ENCODE assay signal across 1 cellular context in the genomic region with DNA sequence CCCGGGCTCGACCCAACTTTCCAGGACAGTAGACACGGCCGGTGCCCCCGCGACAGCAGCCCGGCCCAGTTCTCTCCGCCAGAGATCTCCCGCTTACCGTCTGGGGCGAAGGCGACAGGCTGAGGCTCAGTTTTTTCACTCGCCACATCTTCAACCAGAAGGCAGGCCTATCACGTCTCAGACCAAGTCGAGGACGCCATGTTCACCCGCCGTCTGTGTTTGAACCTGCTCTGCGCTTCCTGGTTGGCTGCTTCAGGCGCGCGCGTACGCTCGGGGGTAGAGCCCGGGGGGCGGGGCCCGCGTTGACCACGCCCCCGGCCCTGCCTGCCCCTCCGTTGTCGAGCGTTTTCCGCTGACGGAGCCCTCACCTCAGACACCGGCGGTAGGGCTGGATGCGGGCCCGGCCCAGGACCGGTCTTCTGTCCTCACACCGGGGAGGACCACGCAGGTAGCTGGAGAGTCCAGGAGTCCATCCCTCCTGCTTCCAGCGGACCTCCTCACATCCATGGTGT.
TF ChIP-seq lines count a peak whose summit lies in the region.

A gene with protein sequence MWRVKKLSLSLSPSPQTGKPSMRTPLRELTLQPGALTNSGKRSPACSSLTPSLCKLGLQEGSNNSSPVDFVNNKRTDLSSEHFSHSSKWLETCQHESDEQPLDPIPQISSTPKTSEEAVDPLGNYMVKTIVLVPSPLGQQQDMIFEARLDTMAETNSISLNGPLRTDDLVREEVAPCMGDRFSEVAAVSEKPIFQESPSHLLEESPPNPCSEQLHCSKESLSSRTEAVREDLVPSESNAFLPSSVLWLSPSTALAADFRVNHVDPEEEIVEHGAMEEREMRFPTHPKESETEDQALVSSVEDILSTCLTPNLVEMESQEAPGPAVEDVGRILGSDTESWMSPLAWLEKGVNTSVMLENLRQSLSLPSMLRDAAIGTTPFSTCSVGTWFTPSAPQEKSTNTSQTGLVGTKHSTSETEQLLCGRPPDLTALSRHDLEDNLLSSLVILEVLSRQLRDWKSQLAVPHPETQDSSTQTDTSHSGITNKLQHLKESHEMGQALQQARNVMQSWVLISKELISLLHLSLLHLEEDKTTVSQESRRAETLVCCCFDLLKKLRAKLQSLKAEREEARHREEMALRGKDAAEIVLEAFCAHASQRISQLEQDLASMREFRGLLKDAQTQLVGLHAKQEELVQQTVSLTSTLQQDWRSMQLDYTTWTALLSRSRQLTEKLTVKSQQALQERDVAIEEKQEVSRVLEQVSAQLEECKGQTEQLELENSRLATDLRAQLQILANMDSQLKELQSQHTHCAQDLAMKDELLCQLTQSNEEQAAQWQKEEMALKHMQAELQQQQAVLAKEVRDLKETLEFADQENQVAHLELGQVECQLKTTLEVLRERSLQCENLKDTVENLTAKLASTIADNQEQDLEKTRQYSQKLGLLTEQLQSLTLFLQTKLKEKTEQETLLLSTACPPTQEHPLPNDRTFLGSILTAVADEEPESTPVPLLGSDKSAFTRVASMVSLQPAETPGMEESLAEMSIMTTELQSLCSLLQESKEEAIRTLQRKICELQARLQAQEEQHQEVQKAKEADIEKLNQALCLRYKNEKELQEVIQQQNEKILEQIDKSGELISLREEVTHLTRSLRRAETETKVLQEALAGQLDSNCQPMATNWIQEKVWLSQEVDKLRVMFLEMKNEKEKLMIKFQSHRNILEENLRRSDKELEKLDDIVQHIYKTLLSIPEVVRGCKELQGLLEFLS (minus strand): TSS at position 227 of the 512 bp plus-strand sequence. CDS start 79 bp downstream, at position 148.

TF ChIP-seq in K562, 482 proteins besides CTCF, POLR2A, EP300 and RAD21 (continued from another document and continues in another):
- TF ChIP-seq, protein P1, sequence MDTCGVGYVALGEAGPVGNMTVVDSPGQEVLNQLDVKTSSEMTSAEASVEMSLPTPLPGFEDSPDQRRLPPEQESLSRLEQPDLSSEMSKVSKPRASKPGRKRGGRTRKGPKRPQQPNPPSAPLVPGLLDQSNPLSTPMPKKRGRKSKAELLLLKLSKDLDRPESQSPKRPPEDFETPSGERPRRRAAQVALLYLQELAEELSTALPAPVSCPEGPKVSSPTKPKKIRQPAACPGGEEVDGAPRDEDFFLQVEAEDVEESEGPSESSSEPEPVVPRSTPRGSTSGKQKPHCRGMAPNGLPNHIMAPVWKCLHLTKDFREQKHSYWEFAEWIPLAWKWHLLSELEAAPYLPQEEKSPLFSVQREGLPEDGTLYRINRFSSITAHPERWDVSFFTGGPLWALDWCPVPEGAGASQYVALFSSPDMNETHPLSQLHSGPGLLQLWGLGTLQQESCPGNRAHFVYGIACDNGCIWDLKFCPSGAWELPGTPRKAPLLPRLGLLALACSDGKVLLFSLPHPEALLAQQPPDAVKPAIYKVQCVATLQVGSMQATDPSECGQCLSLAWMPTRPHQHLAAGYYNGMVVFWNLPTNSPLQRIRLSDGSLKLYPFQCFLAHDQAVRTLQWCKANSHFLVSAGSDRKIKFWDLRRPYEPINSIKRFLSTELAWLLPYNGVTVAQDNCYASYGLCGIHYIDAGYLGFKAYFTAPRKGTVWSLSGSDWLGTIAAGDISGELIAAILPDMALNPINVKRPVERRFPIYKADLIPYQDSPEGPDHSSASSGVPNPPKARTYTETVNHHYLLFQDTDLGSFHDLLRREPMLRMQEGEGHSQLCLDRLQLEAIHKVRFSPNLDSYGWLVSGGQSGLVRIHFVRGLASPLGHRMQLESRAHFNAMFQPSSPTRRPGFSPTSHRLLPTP (IDR thresholded peaks at IDR 0.05; ENCODE audit: borderline replicate concordance, extremely low read depth, insufficient read length), result no peak
- TF ChIP-seq, protein P2, sequence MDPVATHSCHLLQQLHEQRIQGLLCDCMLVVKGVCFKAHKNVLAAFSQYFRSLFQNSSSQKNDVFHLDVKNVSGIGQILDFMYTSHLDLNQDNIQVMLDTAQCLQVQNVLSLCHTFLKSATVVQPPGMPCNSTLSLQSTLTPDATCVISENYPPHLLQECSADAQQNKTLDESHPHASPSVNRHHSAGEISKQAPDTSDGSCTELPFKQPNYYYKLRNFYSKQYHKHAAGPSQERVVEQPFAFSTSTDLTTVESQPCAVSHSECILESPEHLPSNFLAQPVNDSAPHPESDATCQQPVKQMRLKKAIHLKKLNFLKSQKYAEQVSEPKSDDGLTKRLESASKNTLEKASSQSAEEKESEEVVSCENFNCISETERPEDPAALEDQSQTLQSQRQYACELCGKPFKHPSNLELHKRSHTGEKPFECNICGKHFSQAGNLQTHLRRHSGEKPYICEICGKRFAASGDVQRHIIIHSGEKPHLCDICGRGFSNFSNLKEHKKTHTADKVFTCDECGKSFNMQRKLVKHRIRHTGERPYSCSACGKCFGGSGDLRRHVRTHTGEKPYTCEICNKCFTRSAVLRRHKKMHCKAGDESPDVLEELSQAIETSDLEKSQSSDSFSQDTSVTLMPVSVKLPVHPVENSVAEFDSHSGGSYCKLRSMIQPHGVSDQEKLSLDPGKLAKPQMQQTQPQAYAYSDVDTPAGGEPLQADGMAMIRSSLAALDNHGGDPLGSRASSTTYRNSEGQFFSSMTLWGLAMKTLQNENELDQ (CRISPR knock-in tag; IDR thresholded peaks at IDR 0.05; ENCODE audit: borderline replicate concordance), result no peak
- no peak for TF ChIP-seq MCM5 (IDR thresholded peaks at IDR 0.05; ENCODE audit: low read depth)
- TF ChIP-seq CC2D1A (IDR thresholded peaks at IDR 0.05), result peak; percentile 21; the same call in 1 of the 2 replicates
- TF ChIP-seq ETV6 (IDR thresholded peaks at IDR 0.05; ENCODE audit: borderline replicate concordance in 1 of 2, low read depth in 2 of 2, low read length in 1 of 2), result no peak
- no peak for TF ChIP-seq ETV6 (CRISPR knock-in tag; IDR thresholded peaks at IDR 0.05; ENCODE audit: borderline replicate concordance)
- peak; percentile 57; the same call in 1 of the 2 replicates for TF ChIP-seq L3MBTL2 (IDR thresholded peaks at IDR 0.05)
- peak; percentile 92; the same call in 1 of the 2 replicates for TF ChIP-seq NFRKB (IDR thresholded peaks at IDR 0.05; ENCODE audit: low read depth)
- 0 out of 2 replicates have a peak, but pooled peaks have one; percentile 40 for TF ChIP-seq ZNF589 (CRISPR knock-in tag; IDR thresholded peaks at IDR 0.05; ENCODE audit: low read depth)
- peak; percentile 79 for TF ChIP-seq ELF1 (tag; IDR thresholded peaks at IDR 0.05)
- TF ChIP-seq GTF2F1 (IDR thresholded peaks at IDR 0.05; ENCODE audit: low read depth, low read length), result peak; percentile 84; the same call in 1 of the 2 replicates
- TF ChIP-seq, protein P3, sequence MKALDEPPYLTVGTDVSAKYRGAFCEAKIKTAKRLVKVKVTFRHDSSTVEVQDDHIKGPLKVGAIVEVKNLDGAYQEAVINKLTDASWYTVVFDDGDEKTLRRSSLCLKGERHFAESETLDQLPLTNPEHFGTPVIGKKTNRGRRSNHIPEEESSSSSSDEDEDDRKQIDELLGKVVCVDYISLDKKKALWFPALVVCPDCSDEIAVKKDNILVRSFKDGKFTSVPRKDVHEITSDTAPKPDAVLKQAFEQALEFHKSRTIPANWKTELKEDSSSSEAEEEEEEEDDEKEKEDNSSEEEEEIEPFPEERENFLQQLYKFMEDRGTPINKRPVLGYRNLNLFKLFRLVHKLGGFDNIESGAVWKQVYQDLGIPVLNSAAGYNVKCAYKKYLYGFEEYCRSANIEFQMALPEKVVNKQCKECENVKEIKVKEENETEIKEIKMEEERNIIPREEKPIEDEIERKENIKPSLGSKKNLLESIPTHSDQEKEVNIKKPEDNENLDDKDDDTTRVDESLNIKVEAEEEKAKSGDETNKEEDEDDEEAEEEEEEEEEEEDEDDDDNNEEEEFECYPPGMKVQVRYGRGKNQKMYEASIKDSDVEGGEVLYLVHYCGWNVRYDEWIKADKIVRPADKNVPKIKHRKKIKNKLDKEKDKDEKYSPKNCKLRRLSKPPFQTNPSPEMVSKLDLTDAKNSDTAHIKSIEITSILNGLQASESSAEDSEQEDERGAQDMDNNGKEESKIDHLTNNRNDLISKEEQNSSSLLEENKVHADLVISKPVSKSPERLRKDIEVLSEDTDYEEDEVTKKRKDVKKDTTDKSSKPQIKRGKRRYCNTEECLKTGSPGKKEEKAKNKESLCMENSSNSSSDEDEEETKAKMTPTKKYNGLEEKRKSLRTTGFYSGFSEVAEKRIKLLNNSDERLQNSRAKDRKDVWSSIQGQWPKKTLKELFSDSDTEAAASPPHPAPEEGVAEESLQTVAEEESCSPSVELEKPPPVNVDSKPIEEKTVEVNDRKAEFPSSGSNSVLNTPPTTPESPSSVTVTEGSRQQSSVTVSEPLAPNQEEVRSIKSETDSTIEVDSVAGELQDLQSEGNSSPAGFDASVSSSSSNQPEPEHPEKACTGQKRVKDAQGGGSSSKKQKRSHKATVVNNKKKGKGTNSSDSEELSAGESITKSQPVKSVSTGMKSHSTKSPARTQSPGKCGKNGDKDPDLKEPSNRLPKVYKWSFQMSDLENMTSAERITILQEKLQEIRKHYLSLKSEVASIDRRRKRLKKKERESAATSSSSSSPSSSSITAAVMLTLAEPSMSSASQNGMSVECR (CRISPR knock-in tag; IDR thresholded peaks at IDR 0.05), result peak; percentile 31; the same call in 1 of the 2 replicates
- TF ChIP-seq XRCC4 (IDR thresholded peaks at IDR 0.05; ENCODE audit: extremely low read depth, insufficient read depth, insufficient read length), result no peak
- peak; percentile 91; the same call in 1 of the 2 replicates for TF ChIP-seq PHF8 (IDR thresholded peaks at IDR 0.05; ENCODE audit: borderline replicate concordance, low read length)
- TF ChIP-seq NCOR1 (IDR thresholded peaks at IDR 0.05), result no peak
- TF ChIP-seq BRD9 (IDR thresholded peaks at IDR 0.05; ENCODE audit: low read depth, partially characterized antibody), result no peak
- TF ChIP-seq, protein P4, sequence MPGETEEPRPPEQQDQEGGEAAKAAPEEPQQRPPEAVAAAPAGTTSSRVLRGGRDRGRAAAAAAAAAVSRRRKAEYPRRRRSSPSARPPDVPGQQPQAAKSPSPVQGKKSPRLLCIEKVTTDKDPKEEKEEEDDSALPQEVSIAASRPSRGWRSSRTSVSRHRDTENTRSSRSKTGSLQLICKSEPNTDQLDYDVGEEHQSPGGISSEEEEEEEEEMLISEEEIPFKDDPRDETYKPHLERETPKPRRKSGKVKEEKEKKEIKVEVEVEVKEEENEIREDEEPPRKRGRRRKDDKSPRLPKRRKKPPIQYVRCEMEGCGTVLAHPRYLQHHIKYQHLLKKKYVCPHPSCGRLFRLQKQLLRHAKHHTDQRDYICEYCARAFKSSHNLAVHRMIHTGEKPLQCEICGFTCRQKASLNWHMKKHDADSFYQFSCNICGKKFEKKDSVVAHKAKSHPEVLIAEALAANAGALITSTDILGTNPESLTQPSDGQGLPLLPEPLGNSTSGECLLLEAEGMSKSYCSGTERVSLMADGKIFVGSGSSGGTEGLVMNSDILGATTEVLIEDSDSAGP (CRISPR knock-in tag; IDR thresholded peaks at IDR 0.05), result no peak
- TF ChIP-seq, protein P5, sequence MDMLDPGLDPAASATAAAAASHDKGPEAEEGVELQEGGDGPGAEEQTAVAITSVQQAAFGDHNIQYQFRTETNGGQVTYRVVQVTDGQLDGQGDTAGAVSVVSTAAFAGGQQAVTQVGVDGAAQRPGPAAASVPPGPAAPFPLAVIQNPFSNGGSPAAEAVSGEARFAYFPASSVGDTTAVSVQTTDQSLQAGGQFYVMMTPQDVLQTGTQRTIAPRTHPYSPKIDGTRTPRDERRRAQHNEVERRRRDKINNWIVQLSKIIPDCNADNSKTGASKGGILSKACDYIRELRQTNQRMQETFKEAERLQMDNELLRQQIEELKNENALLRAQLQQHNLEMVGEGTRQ (CRISPR knock-in tag; IDR thresholded peaks at IDR 0.05), result no peak
- TF ChIP-seq, protein P6, sequence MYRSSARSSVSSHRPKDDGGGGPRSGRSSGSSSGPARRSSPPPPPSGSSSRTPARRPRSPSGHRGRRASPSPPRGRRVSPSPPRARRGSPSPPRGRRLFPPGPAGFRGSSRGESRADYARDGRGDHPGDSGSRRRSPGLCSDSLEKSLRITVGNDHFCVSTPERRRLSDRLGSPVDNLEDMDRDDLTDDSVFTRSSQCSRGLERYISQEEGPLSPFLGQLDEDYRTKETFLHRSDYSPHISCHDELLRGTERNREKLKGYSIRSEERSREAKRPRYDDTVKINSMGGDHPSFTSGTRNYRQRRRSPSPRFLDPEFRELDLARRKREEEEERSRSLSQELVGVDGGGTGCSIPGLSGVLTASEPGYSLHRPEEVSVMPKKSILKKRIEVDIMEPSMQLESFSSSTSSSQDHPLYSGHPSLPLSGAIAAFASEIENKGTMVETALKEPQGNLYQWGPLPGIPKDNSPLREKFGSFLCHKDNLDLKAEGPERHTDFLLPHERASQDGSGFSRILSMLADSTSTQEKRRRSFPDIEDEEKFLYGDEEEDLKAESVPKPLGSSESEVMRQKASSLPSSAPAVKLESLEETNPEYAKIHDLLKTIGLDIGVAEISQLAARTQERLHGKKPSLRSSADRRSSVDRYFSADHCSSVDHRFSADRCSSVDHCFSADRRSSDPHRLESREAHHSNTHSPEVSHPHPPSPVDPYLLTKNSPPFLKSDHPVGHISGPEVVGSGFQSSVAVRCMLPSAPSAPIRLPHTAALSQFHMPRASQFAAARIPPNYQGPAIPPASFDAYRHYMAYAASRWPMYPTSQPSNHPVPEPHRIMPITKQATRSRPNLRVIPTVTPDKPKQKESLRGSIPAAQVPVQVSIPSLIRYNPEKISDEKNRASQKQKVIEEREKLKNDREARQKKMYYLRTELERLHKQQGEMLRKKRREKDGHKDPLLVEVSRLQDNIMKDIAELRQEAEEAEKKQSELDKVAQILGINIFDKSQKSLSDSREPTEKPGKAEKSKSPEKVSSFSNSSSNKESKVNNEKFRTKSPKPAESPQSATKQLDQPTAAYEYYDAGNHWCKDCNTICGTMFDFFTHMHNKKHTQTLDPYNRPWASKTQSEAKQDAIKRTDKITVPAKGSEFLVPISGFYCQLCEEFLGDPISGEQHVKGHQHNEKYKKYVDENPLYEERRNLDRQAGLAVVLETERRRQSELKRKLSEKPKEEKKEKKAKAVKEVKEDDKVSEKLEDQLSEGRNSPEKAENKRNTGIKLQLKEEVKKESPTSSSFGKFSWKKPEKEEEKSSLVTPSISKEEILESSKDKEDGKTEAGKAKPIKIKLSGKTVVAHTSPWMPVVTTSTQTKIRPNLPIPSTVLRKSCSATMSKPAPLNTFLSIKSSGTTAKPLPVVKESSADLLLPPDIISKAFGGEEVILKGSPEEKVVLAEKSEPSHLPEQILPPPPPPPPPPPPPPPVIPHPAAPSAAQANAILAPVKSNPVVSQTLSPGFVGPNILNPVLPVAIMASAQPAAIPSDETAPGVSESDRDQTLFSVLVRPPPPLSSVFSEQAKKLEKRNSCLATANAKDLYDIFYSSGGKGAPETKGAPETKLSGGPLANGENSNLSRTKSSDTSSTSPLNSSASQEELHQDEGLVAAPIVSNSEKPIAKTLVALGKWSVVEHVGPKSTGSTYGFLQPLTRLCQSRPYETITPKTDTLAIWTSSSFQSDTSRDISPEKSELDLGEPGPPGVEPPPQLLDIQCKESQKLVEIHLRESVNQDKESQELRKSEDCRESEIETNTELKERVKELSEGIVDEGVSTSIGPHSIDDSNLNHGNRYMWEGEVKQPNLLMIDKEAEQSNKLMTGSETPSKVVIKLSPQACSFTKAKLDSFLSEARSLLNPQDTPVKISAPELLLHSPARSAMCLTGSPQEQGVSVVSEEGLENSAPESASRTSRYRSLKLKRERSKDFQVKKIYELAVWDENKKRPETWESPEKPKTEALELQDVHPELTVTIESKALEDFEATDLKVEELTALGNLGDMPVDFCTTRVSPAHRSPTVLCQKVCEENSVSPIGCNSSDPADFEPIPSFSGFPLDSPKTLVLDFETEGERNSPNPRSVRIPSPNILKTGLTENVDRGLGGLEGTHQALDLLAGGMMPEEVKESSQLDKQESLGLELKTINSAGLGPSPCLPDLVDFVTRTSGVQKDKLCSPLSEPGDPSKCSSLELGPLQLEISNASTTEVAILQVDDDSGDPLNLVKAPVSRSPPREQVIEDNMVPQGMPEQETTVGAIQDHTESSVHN (IDR thresholded peaks at IDR 0.05; ENCODE audit: borderline replicate concordance in 1 of 2, low read depth in 1 of 2), result no peak
- peak; percentile 100 for TF ChIP-seq POLR2G (IDR thresholded peaks at IDR 0.05; ENCODE audit: low read depth, low read length)
